In the genomic region with DNA sequence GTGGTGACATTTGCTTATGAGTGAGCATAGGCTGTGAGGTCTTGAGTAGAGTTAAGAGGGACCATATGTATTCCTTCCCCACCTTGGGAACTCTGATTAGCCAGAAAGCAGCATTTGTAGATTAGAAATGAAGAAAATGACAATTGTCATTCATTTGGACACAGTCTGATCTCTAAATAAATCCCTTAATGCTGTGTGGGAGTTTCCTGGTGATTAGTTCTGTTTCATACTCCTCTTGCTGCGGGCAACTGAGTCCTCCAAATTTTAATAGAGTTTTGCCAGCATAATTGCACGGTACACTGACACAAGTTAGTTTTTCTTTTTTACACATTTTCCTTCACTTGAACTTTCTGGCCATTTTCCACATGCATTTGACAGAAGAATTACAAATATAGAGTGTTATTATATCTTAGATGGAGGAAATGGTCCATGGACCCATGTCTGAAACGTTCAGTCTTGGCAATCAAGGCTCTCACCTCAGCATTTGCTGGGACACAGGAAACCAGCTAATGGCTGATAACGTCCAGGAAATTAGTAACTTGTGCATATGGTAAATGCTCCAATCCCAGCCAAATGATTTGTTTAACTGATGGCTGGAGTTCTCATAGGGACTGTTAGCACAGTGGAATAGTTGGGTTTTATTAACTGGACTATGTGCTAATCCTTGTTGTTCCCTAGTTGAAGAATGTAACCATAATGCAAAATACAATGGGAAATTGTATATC, we compare ENCODE assay signal across 16 cellular contexts.
DNase-seq lines count a peak whose midpoint lies in the region; ATAC-seq and TF ChIP-seq lines count a peak whose summit lies in the region.
"Had no signal": no experiment of that assay in that cellular context is flagged by ENCODE, and none has a peak within 500 bp of the region (broad histone marks: within the 10 kb centered on the region; RNA-seq: fewer than 3 reads in every experiment).

No MANE protein-coding gene starts in this region.

- H3K27me3 ChIP-seq in heart right ventricle (no peaks in the 10 kb centered on the region), right atrium auricular region (no peaks in the 10 kb centered on the region), vagina (no peaks in the 10 kb centered on the region), psoas muscle (ENCODE audit: insufficient read depth in 3 of 3, low read length in 2 of 3) (no peaks in the 10 kb centered on the region)

- 45 to 55% methylated on average over 4 of the region's 4 CpGs for WGBS in heart right ventricle, 2 donors
- 43 to 56% (median 46%) methylated on average over 4 of the region's 4 CpGs for WGBS in psoas muscle, 3 donors

- H3K36me3 ChIP-seq in heart right ventricle = no peaks in the 10 kb centered on the region
- no peaks in the 10 kb centered on the region for H3K36me3 ChIP-seq in right atrium auricular region
- H3K36me3 ChIP-seq in vagina = no peaks in the 10 kb centered on the region
- no peaks in the 10 kb centered on the region for H3K36me3 ChIP-seq in psoas muscle (ENCODE audit: insufficient read depth in 1 of 2, low read depth in 1 of 2)

- ATAC-seq in heart right ventricle (peak in 6 of 8 donors; percentile 46 to 91 (median 80)), psoas muscle (no peak)
- ATAC-seq: GM12878, GM23338 had no signal

- H3K27ac ChIP-seq in heart right ventricle = peak overlapping the region in 4 of 10 donors; percentile 2 to 54 (median 12)
- no peak overlapping the region for H3K27ac ChIP-seq in right atrium auricular region
- H3K27ac ChIP-seq in vagina = no peak overlapping the region
- no peak overlapping the region for H3K27ac ChIP-seq in psoas muscle
- H3K27ac ChIP-seq: HL-60 had no signal

- peaks cover 0 to 40% (median 13%) of the 10 kb centered on the region in 9 donors for H3K4me1 ChIP-seq in heart right ventricle
- peaks cover 0 to 5% of the 10 kb centered on the region in 2 donors for H3K4me1 ChIP-seq in right atrium auricular region
- no peaks in the 10 kb centered on the region for H3K4me1 ChIP-seq in vagina
- H3K4me1 ChIP-seq in psoas muscle = peaks cover 13% of the 10 kb centered on the region

- H3K4me3 ChIP-seq in heart right ventricle (no peak overlapping the region), right atrium auricular region (no peak overlapping the region), vagina (no peak overlapping the region), psoas muscle (no peak overlapping the region)
- H3K4me3 ChIP-seq: GM12878, GM23338 had no signal

- H3K9me3 ChIP-seq in heart right ventricle = no peaks in the 10 kb centered on the region
- H3K9me3 ChIP-seq in right atrium auricular region = no peaks in the 10 kb centered on the region
- H3K9me3 ChIP-seq in vagina = no peaks in the 10 kb centered on the region
- H3K9me3 ChIP-seq in psoas muscle = no peaks in the 10 kb centered on the region

- no peak for TF ChIP-seq POLR2A in vagina (IDR thresholded peaks at IDR 0.05)

- intact Hi-C loops in heart right ventricle (cut with DNase I) = loop anchor here in 1 of 10 donors (10.0 kb wide), 1 partner anchor 57 kb away; no protein-coding TSS in a partner anchor
- intact Hi-C loops in vagina (cut with DNase I) = no loop called here
- intact Hi-C loops in psoas muscle (cut with DNase I) = no loop called here

- no peak for TF ChIP-seq CTCF in heart right ventricle (IDR thresholded peaks at IDR 0.05)
- no peak for TF ChIP-seq CTCF in right atrium auricular region (IDR thresholded peaks at IDR 0.05)
- TF ChIP-seq CTCF in vagina (IDR thresholded peaks at IDR 0.05) = no peak
- TF ChIP-seq CTCF in psoas muscle (IDR thresholded peaks at IDR 0.05) = no peak

- DNase-seq in heart right ventricle = peak in 1 of 2 donors; percentile 17
- DNase-seq in right atrium auricular region (ENCODE audit: low spot score) = no peak
- DNase-seq in dermis blood vessel endothelial cell = peak; percentile 90
- DNase-seq in glomerular endothelial cell (ENCODE audit: extremely low read depth, low read depth, low spot score) = peak; percentile 90
- no peak for DNase-seq in vagina (ENCODE audit: extremely low spot score in 2 of 2)
- DNase-seq in NCI-H146 treated with DMSO at 0.1 percent for 48 hours (lab: John Stamatoyannopoulos, UW; ENCODE audit: unreplicated experiment) = no peak
- DNase-seq in psoas muscle = no peak
- DNase-seq: C1 segment of cervical spinal cord; Calu3; CD4-positive, alpha-beta T cell; DMS 273 treated with DMSO at 0.1 percent for 48 hours; DMS79; H7 had no signal

Comparison
In these comparisons a context has a peak if more than half of its experiments do, and no peak if none do; other contexts are left out.
1. ATAC-seq: peak in heart right ventricle (6 of 8); none in psoas muscle (0 of 4).
2. DNase-seq: peak in dermis blood vessel endothelial cell (single experiment) and glomerular endothelial cell (single experiment); none in right atrium auricular region (single experiment), vagina (0 of 2), NCI-H146 treated with DMSO at 0.1 percent for 48 hours (single experiment) and psoas muscle (0 of 2).